Comparison of ENCODE assay signal across 1 cellular context in genomic region chr6:113701552-113702254, GRCh38.
TF ChIP-seq lines count a peak whose summit lies in the region.

No MANE protein-coding gene starts in this region.

TF ChIP-seq in GM23338, 12 proteins besides CTCF, POLR2A, EP300 and RAD21 (continued from another document):
- TF ChIP-seq REST (IDR thresholded peaks at IDR 0.05; ENCODE audit: unreplicated experiment): no peak
- TF ChIP-seq JUNB (IDR thresholded peaks at IDR 0.05; ENCODE audit: unreplicated experiment): no peak
- no peak for TF ChIP-seq STAT1 (IDR thresholded peaks at IDR 0.05; ENCODE audit: unreplicated experiment)
